ENCODE assay signal across 1 cellular context in genomic region chr14:101408077-101408831, GRCh38.
TF ChIP-seq lines count a peak whose summit lies in the region.

No MANE protein-coding gene starts in this region.

TF ChIP-seq in H1, 55 proteins besides CTCF, POLR2A, EP300 and RAD21 (continued from another document):
- TF ChIP-seq, protein P1, sequence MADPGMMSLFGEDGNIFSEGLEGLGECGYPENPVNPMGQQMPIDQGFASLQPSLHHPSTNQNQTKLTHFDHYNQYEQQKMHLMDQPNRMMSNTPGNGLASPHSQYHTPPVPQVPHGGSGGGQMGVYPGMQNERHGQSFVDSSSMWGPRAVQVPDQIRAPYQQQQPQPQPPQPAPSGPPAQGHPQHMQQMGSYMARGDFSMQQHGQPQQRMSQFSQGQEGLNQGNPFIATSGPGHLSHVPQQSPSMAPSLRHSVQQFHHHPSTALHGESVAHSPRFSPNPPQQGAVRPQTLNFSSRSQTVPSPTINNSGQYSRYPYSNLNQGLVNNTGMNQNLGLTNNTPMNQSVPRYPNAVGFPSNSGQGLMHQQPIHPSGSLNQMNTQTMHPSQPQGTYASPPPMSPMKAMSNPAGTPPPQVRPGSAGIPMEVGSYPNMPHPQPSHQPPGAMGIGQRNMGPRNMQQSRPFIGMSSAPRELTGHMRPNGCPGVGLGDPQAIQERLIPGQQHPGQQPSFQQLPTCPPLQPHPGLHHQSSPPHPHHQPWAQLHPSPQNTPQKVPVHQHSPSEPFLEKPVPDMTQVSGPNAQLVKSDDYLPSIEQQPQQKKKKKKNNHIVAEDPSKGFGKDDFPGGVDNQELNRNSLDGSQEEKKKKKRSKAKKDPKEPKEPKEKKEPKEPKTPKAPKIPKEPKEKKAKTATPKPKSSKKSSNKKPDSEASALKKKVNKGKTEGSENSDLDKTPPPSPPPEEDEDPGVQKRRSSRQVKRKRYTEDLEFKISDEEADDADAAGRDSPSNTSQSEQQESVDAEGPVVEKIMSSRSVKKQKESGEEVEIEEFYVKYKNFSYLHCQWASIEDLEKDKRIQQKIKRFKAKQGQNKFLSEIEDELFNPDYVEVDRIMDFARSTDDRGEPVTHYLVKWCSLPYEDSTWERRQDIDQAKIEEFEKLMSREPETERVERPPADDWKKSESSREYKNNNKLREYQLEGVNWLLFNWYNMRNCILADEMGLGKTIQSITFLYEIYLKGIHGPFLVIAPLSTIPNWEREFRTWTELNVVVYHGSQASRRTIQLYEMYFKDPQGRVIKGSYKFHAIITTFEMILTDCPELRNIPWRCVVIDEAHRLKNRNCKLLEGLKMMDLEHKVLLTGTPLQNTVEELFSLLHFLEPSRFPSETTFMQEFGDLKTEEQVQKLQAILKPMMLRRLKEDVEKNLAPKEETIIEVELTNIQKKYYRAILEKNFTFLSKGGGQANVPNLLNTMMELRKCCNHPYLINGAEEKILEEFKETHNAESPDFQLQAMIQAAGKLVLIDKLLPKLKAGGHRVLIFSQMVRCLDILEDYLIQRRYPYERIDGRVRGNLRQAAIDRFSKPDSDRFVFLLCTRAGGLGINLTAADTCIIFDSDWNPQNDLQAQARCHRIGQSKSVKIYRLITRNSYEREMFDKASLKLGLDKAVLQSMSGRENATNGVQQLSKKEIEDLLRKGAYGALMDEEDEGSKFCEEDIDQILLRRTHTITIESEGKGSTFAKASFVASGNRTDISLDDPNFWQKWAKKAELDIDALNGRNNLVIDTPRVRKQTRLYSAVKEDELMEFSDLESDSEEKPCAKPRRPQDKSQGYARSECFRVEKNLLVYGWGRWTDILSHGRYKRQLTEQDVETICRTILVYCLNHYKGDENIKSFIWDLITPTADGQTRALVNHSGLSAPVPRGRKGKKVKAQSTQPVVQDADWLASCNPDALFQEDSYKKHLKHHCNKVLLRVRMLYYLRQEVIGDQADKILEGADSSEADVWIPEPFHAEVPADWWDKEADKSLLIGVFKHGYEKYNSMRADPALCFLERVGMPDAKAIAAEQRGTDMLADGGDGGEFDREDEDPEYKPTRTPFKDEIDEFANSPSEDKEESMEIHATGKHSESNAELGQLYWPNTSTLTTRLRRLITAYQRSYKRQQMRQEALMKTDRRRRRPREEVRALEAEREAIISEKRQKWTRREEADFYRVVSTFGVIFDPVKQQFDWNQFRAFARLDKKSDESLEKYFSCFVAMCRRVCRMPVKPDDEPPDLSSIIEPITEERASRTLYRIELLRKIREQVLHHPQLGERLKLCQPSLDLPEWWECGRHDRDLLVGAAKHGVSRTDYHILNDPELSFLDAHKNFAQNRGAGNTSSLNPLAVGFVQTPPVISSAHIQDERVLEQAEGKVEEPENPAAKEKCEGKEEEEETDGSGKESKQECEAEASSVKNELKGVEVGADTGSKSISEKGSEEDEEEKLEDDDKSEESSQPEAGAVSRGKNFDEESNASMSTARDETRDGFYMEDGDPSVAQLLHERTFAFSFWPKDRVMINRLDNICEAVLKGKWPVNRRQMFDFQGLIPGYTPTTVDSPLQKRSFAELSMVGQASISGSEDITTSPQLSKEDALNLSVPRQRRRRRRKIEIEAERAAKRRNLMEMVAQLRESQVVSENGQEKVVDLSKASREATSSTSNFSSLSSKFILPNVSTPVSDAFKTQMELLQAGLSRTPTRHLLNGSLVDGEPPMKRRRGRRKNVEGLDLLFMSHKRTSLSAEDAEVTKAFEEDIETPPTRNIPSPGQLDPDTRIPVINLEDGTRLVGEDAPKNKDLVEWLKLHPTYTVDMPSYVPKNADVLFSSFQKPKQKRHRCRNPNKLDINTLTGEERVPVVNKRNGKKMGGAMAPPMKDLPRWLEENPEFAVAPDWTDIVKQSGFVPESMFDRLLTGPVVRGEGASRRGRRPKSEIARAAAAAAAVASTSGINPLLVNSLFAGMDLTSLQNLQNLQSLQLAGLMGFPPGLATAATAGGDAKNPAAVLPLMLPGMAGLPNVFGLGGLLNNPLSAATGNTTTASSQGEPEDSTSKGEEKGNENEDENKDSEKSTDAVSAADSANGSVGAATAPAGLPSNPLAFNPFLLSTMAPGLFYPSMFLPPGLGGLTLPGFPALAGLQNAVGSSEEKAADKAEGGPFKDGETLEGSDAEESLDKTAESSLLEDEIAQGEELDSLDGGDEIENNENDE (IDR thresholded peaks at IDR 0.05; ENCODE audit: insufficient replicate concordance, low read length) = no peak
- TF ChIP-seq MAX (IDR thresholded peaks at IDR 0.05) (no peak), RFX5 (IDR thresholded peaks at IDR 0.05; ENCODE audit: borderline replicate concordance, low read depth, low read length) (no peak), ZNF274 (IDR thresholded peaks at IDR 0.05; ENCODE audit: borderline replicate concordance, extremely low read depth, low read length) (no peak)
